24 cellular contexts compared by ENCODE assay signal in the genomic region with DNA sequence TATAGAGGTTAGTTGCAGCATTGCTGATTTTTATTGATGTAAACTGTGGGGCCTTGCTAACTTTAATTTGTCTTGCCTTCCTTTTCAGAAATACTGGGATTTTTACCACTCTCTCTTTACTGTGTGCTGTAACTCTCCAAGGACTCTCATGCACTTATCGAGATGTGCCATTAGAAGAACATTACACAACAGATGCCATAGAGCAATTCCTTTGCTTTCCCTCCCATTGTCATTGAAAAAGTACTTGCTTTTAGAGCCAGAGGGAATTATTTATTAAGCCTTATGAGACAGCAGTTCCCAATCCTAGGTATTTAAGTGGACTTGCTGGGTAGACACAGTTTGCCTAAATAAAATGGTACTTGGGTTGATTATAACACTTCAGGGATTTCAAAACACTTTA. TPM values are rescaled to one million over a fixed set of nuclear protein-coding genes. Genes with fewer than 3 reads are reported as not detected.
"Had no signal": no experiment of that assay in that cellular context is flagged by ENCODE, and none has a peak within 500 bp of the region (broad histone marks: within the 10 kb centered on the region; RNA-seq: fewer than 3 reads in every experiment).

No MANE protein-coding gene starts in this region.

- DNase-seq: IMR-90, Karpas-422, KG1, MG63, NCI-H1092, NCI-H1105 treated with DMSO at 0.1 percent for 48 hours, NCI-H1417 treated with DMSO at 0.1 percent for 48 hours, NCI-H146, NCI-H1694 treated with DMSO at 0.1 percent for 48 hours, NCI-H1930, NCI-H2081, NCI-H2107, NCI-H2171 treated with DMSO at 0.1 percent for 48 hours, NCI-H226, NCI-H446, NCI-H510A, NCI-H524 treated with DMSO at 0.1 percent for 48 hours, Right ventricle myocardium superior, RPMI8226, SIG-M5 had no signal

- ATAC-seq: HepG2 had no signal

- H3K27me3 ChIP-seq: MG63 had no signal

- H3K4me3 ChIP-seq: MG63, SJSA1, SK-N-MC had no signal

- H3K4me1 ChIP-seq: SJSA1 had no signal

- H3K9me3 ChIP-seq: MG63, SJSA1 had no signal

- H3K36me3 ChIP-seq: MG63, SJSA1 had no signal

- H3K27ac ChIP-seq: SJSA1, SK-N-MC had no signal

RNA-seq across cellular contexts. Expression of a gene that starts 51.7 kb away (rescaled TPM):
- total RNA-seq: HT1080, IMR-90, SJSA1 had no signal

RNA-seq across cellular contexts. Expression of a gene that starts 58.8 kb away (rescaled TPM):
- total RNA-seq: HepG2, HT1080, SJSA1 had no signal
